ENCODE assay signal across 1 cellular context in genomic region chr1:182601416-182601786, GRCh38.
A peak's percentile ranks its signal among the peaks of the same experiment; 100 is the strongest.
TF ChIP-seq lines count a peak whose summit lies in the region.

No MANE protein-coding gene starts in this region.

TF ChIP-seq in K562, 482 proteins besides CTCF, POLR2A, EP300 and RAD21 (continued from another document and continues in another):
- no peak for TF ChIP-seq RREB1 (CRISPR knock-in tag; IDR thresholded peaks at IDR 0.05)
- peak; percentile 23; the same call in 1 of the 2 replicates for TF ChIP-seq CC2D1A (IDR thresholded peaks at IDR 0.05)
- TF ChIP-seq MGA (IDR thresholded peaks at IDR 0.05): 0 out of 2 replicates have a peak, but pooled peaks have one; percentile 16
- peak; percentile 32; the same call in 1 of the 2 replicates for TF ChIP-seq RB1 (IDR thresholded peaks at IDR 0.05; ENCODE audit: low read depth)
- no peak for TF ChIP-seq ZBTB33 (CRISPR knock-in tag; IDR thresholded peaks at IDR 0.05)
- 0 out of 2 replicates have a peak, but pooled peaks have one; percentile 2 for TF ChIP-seq CBFA2T3 (IDR thresholded peaks at IDR 0.05)
- TF ChIP-seq CBFA2T2 (conservative IDR thresholded peaks at IDR 0.05): 0 out of 2 replicates have a peak, but pooled peaks have one; percentile 2
- TF ChIP-seq SMC3 (conservative IDR thresholded peaks at IDR 0.05; ENCODE audit: insufficient read depth, low read depth, low read length): peak; percentile 91
- TF ChIP-seq HCFC1 (IDR thresholded peaks at IDR 0.05; ENCODE audit: low read depth, low read length): no peak
- 0 out of 2 replicates have a peak, but pooled peaks have one; percentile 28 for TF ChIP-seq SIN3B (IDR thresholded peaks at IDR 0.05; ENCODE audit: low read depth)
- no peak for TF ChIP-seq ZC3H11A (IDR thresholded peaks at IDR 0.05; ENCODE audit: low read depth, low read length)
- TF ChIP-seq XRCC5 (IDR thresholded peaks at IDR 0.05; ENCODE audit: low read depth, low read length): 0 out of 2 replicates have a peak, but pooled peaks have one; percentile 34
- TF ChIP-seq CSDE1 (IDR thresholded peaks at IDR 0.05): 0 out of 4 replicates have a peak, but pooled peaks of 1 of the 2 experiments have one; percentile 17
- TF ChIP-seq MYC (IDR thresholded peaks at IDR 0.05; ENCODE audit: low read depth, low read length): peak; percentile 87
- TF ChIP-seq MYC (CRISPR knock-in tag; IDR thresholded peaks at IDR 0.05; ENCODE audit: borderline replicate concordance, low read depth): no peak
- no peak for TF ChIP-seq GTF3C2 (IDR thresholded peaks at IDR 0.05; ENCODE audit: borderline replicate concordance, extremely low read depth, insufficient read length)
- 0 out of 4 replicates have a peak, but pooled peaks have one; percentile 30 to 55 for TF ChIP-seq MNT (conservative IDR thresholded peaks at IDR 0.05)
- peak; percentile 38; the same call in 1 of the 2 replicates for TF ChIP-seq STAG1 (CRISPR knock-in tag; IDR thresholded peaks at IDR 0.05; ENCODE audit: borderline replicate concordance)
- 0 out of 2 replicates have a peak, but pooled peaks have one; percentile 28 for TF ChIP-seq STAT6 (CRISPR knock-in tag; IDR thresholded peaks at IDR 0.05)
